In the genomic region with DNA sequence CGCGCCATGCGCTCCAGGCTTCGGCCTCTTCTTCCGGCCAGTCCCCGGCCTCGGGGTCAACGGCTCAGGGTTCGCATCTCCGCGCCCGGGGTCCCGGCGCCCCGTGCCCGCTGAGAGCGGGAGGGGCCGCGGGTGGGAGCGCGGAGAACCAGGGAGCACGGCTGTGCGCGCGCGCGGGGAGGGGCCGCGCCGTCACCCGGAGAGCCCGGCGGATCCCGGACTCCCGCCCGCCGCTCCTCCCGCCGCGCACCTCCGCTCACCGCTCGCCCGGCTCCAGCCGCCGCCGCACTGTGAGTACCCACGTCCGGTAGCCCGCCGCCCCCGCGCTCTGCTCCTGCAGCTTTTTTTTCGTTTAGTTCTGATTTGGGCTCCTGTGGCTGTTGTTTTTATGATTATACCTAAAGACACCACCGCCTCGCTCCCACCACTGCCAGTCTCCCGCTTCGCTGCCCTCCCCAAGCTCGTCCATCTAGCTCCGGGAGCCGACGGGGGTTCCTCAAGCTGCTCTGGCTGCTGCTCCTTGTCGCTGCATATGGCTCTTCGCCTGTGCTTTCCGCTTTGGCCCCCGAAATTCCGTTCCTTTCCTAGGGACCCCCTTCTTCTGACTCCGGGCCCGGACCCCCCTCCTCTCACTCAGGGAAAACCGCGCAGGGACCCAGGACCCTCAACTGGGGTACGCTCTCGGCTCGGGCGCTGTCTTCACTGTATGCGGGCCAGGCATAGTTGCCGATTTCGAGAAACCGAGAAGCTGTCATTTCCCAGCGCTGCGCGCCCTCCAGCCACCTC, we compare ENCODE assay signal across 9 cellular contexts. TPM values are rescaled to one million over a fixed set of nuclear protein-coding genes. Genes with fewer than 3 reads are reported as not detected.
DNase-seq lines count a peak whose midpoint lies in the region; ATAC-seq, FAIRE-seq and TF ChIP-seq lines count a peak whose summit lies in the region.
"Had no signal": no experiment of that assay in that cellular context is flagged by ENCODE, and none has a peak within 500 bp of the region (broad histone marks: within the 10 kb centered on the region; RNA-seq: fewer than 3 reads in every experiment).

No MANE protein-coding gene starts in this region.

- H3K27ac ChIP-seq in OCI-LY3 (ENCODE audit: low read length): no peak overlapping the region
- H3K27ac ChIP-seq: dorsolateral prefrontal cortex had no signal

- no peak for ATAC-seq in stimulated activated naive CD8-positive, alpha-beta T cell treated with anti-CD3 and anti-CD28 coated beads, Interleukin-15, amount 100 ng/mL, for 72 hours

- peaks cover 70% of the 10 kb centered on the region for H3K27me3 Mint-ChIP-seq in activated naive CD4-positive, alpha-beta T cell treated with anti-CD3 and anti-CD28 coated beads for 36 hours (ENCODE audit: low read depth)
- H3K27me3 Mint-ChIP-seq in endothelial cell (ENCODE audit: unreplicated experiment): peaks cover 36% of the 10 kb centered on the region
- peaks cover 90% of the 10 kb centered on the region for H3K27me3 Mint-ChIP-seq in stimulated activated naive CD8-positive, alpha-beta T cell treated with anti-CD3 and anti-CD28 coated beads, Interleukin-15, amount 100 ng/mL, for 72 hours

- H3K9me3 ChIP-seq in OCI-LY3 (ENCODE audit: insufficient read depth, low read length): no peaks in the 10 kb centered on the region

- intact Hi-C loops in activated naive CD4-positive, alpha-beta T cell treated with anti-CD3 and anti-CD28 coated beads for 36 hours (cut with micrococcal nuclease): no loop called here

- no peak for DNase-seq in activated naive CD4-positive, alpha-beta T cell treated with anti-CD3 and anti-CD28 coated beads for 36 hours
- no peak for DNase-seq in activated naive CD4-positive, alpha-beta T cell (lab: John Stamatoyannopoulos, UW)
- DNase-seq in endothelial cell (ENCODE audit: low spot score) (no peak), G401 (ENCODE audit: low spot score) (no peak), HTR-8/SVneo (ENCODE audit: insufficient read length, low spot score) (no peak), C1 segment of cervical spinal cord (lab: John Stamatoyannopoulos, UW) (no peak)
- DNase-seq in stimulated activated naive CD8-positive, alpha-beta T cell treated with anti-CD3 and anti-CD28 coated beads, Interleukin-15, amount 100 ng/mL, for 72 hours: peak in 1 of 2 donors; percentile 18

- no peaks in the 10 kb centered on the region for H3K4me1 ChIP-seq in OCI-LY3 (ENCODE audit: low read length)

- H3K4me3 ChIP-seq in OCI-LY3 (ENCODE audit: low read length): peak overlapping the region; percentile 50; the same call in 1 of the 2 replicates

- no peaks in the 10 kb centered on the region for H3K36me3 Mint-ChIP-seq in activated naive CD4-positive, alpha-beta T cell treated with anti-CD3 and anti-CD28 coated beads for 36 hours (ENCODE audit: low read depth)
- H3K36me3 Mint-ChIP-seq in endothelial cell (ENCODE audit: low read depth, unreplicated experiment): peaks cover 6% of the 10 kb centered on the region

- no peaks in the 10 kb centered on the region for H3K27me3 ChIP-seq in OCI-LY3 (ENCODE audit: low read depth, low read length)

- peak overlapping the region; percentile 62 for H3K4me3 Mint-ChIP-seq in activated naive CD4-positive, alpha-beta T cell treated with anti-CD3 and anti-CD28 coated beads for 36 hours
- H3K4me3 Mint-ChIP-seq in endothelial cell (ENCODE audit: unreplicated experiment): peak overlapping the region; percentile 39
- peak overlapping the region; percentile 87 for H3K4me3 Mint-ChIP-seq in stimulated activated naive CD8-positive, alpha-beta T cell treated with anti-CD3 and anti-CD28 coated beads, Interleukin-15, amount 100 ng/mL, for 72 hours

- no peak for FAIRE-seq in HTR-8/SVneo (lab: Jason Lieb, UNC)

- TF ChIP-seq CTCF in OCI-LY3 (IDR thresholded peaks at IDR 0.05; ENCODE audit: low read depth, low read length): no peak
- TF ChIP-seq CTCF in endothelial cell (IDR thresholded peaks at IDR 0.05; ENCODE audit: unreplicated experiment): no peak

- no peaks in the 10 kb centered on the region for H3K9me3 Mint-ChIP-seq in activated naive CD4-positive, alpha-beta T cell treated with anti-CD3 and anti-CD28 coated beads for 36 hours
- H3K9me3 Mint-ChIP-seq in endothelial cell (ENCODE audit: unreplicated experiment): no peaks in the 10 kb centered on the region
- H3K9me3 Mint-ChIP-seq in stimulated activated naive CD8-positive, alpha-beta T cell treated with anti-CD3 and anti-CD28 coated beads, Interleukin-15, amount 100 ng/mL, for 72 hours: no peaks in the 10 kb centered on the region

- no peak overlapping the region for H3K9ac ChIP-seq in OCI-LY3 (ENCODE audit: low read length)

- no peak overlapping the region for H2AFZ ChIP-seq in OCI-LY3 (ENCODE audit: low read depth, low read length)

- H4K20me1 ChIP-seq in OCI-LY3 (ENCODE audit: insufficient read depth, low read length): no peaks in the 10 kb centered on the region

- CTCF ChIA-PET in activated naive CD4-positive, alpha-beta T cell treated with anti-CD3 and anti-CD28 coated beads for 36 hours (lab: Charles Lee): interaction anchor here (0.7 to 1.4 kb wide), 4 partner anchors 11 to 367 kb away, joined by 3 to 4 read pairs (median 4); no protein-coding TSS in a partner anchor

- H3K27ac Mint-ChIP-seq in activated naive CD4-positive, alpha-beta T cell treated with anti-CD3 and anti-CD28 coated beads for 36 hours: no peak overlapping the region
- H3K27ac Mint-ChIP-seq in endothelial cell (ENCODE audit: unreplicated experiment): no peak overlapping the region
- H3K27ac Mint-ChIP-seq in stimulated activated naive CD8-positive, alpha-beta T cell treated with anti-CD3 and anti-CD28 coated beads, Interleukin-15, amount 100 ng/mL, for 72 hours: peak overlapping the region in 1 of 2 donors; percentile 4

- H3K4me2 ChIP-seq in OCI-LY3 (ENCODE audit: low read length): peak overlapping the region; percentile 42

- no peaks in the 10 kb centered on the region for H3K79me2 ChIP-seq in OCI-LY3 (ENCODE audit: low read length)

- H3K36me3 ChIP-seq in OCI-LY3 (replicated peaks; ENCODE audit: low read depth, low read length): no peaks in the 10 kb centered on the region

- peaks cover 51% of the 10 kb centered on the region for H3K4me1 Mint-ChIP-seq in activated naive CD4-positive, alpha-beta T cell treated with anti-CD3 and anti-CD28 coated beads for 36 hours (ENCODE audit: low read depth)
- H3K4me1 Mint-ChIP-seq in endothelial cell (ENCODE audit: unreplicated experiment): peaks cover 14% of the 10 kb centered on the region
- H3K4me1 Mint-ChIP-seq in stimulated activated naive CD8-positive, alpha-beta T cell treated with anti-CD3 and anti-CD28 coated beads, Interleukin-15, amount 100 ng/mL, for 72 hours: peaks cover 68% of the 10 kb centered on the region

- in situ Hi-C loops in G401 (cut with HindIII; ENCODE audit: low sequenced_read_pairs): no loop called here

RNA-seq across cellular contexts. Expression of gene SKOR1, which starts 1.7 kb away (rescaled TPM):
- total RNA-seq in activated naive CD4-positive, alpha-beta T cell treated with anti-CD3 and anti-CD28 coated beads for 36 hours: under 1 TPM; 0.07 to 0.15 TPM
- total RNA-seq in endothelial cell (ENCODE audit: unreplicated experiment): 0.21 TPM
- 4.9 and 7.1 TPM in 2 replicates for total RNA-seq in G401 (2014; rRNA removed; shearing (Covaris generic))

RNA-seq across cellular contexts. Expression of gene RNU6-1, which starts 16.3 kb away (rescaled TPM):
- total RNA-seq in activated naive CD4-positive, alpha-beta T cell treated with anti-CD3 and anti-CD28 coated beads for 36 hours: not detected
- total RNA-seq in endothelial cell (ENCODE audit: unreplicated experiment): not detected
- not detected in 2 replicates for total RNA-seq in G401 (2014; rRNA removed; shearing (Covaris generic))
- total RNA-seq: dorsolateral prefrontal cortex had no signal
